In genomic region chr5:135553688-135554462, GRCh38 we compare ENCODE assay signal across 9 cellular contexts. TPM values are rescaled to one million over a fixed set of nuclear protein-coding genes. Genes with fewer than 3 reads are reported as not detected.
DNase-seq lines count a peak whose midpoint lies in the region; ATAC-seq lines count a peak whose summit lies in the region.
"Had no signal": no experiment of that assay in that cellular context is flagged by ENCODE, and none has a peak within 500 bp of the region (broad histone marks: within the 10 kb centered on the region; RNA-seq: fewer than 3 reads in every experiment).

No MANE protein-coding gene starts in this region.

- no peaks in the 10 kb centered on the region for H3K9me3 ChIP-seq in mesenchymal stem cell (ENCODE audit: control insufficient read depth, low read length)

- H3K4me2 ChIP-seq in mesenchymal stem cell (ENCODE audit: low read length, poor library complexity, severe bottlenecking), result no peak overlapping the region

- H3K4me3 ChIP-seq in mesenchymal stem cell (ENCODE audit: insufficient read depth in 1 of 2, low read depth in 1 of 2, low read length in 2 of 2), result peak overlapping the region in 1 of 2 experiments; percentile 55

- DNase-seq in COR-L47 (lab: John Stamatoyannopoulos, UW) (peak; percentile 44), LHCN-M2 (ENCODE audit: low read depth) (peak; percentile 29), amniotic epithelial cell (ENCODE audit: low read depth) (peak; percentile 8), mesenchymal stem cell (no peak), dermis blood vessel endothelial cell (no peak), DMS79 (lab: John Stamatoyannopoulos, UW) (no peak)
- no peak for DNase-seq in stimulated activated CD4-positive, alpha-beta T cell treated with anti-CD3 and anti-CD28 coated beads, Interleukin-4, amount 100 ng/mL, for 1 hour
- DNase-seq: cerebellar nuclear complex had no signal

- H2BK15ac ChIP-seq in mesenchymal stem cell (ENCODE audit: low read depth, poor library complexity, severe bottlenecking), result no peak overlapping the region

- WGBS in mesenchymal stem cell, result 23% methylated on average over 5 of the region's 8 CpGs

- H3K4ac ChIP-seq in mesenchymal stem cell (ENCODE audit: low read depth in 1 of 2, low read length in 2 of 2), result no peak overlapping the region

- no peaks in the 10 kb centered on the region for H3K4me1 ChIP-seq in mesenchymal stem cell (ENCODE audit: control insufficient read depth, insufficient read depth, low read depth, low read length)

- no peak overlapping the region for H3K23ac ChIP-seq in mesenchymal stem cell (ENCODE audit: low read length in 2 of 2)

- no peaks in the 10 kb centered on the region for H3K36me3 ChIP-seq in mesenchymal stem cell (ENCODE audit: control insufficient read depth in 1 of 2, insufficient read depth in 2 of 2, low read depth in 1 of 2, low read length in 2 of 2)

- no peak overlapping the region for H4K8ac ChIP-seq in mesenchymal stem cell (ENCODE audit: low read length)

- no peak overlapping the region for H4K91ac ChIP-seq in mesenchymal stem cell (ENCODE audit: low read length)

- no peak overlapping the region for H2AK5ac ChIP-seq in mesenchymal stem cell (ENCODE audit: low read length, severe bottlenecking)

- no peaks in the 10 kb centered on the region for H3K79me1 ChIP-seq in mesenchymal stem cell (replicated peaks; ENCODE audit: low read length, poor library complexity, severe bottlenecking)

- no peak for ATAC-seq in HG02759 (IDR thresholded peaks at IDR 0.05; ENCODE audit: unreplicated experiment)

- H3K27me3 ChIP-seq in mesenchymal stem cell (ENCODE audit: control insufficient read depth in 1 of 2, insufficient read depth in 1 of 2, low read length in 2 of 2), result peaks cover 52 to 62% of the 10 kb centered on the region in 2 experiments

- no peak overlapping the region for H3K18ac ChIP-seq in mesenchymal stem cell (ENCODE audit: low read depth in 1 of 2, low read length in 2 of 2)

- H2BK120ac ChIP-seq in mesenchymal stem cell (ENCODE audit: low read depth, low read length), result no peak overlapping the region

- H2BK5ac ChIP-seq in mesenchymal stem cell (ENCODE audit: low read depth, low read length, poor library complexity, severe bottlenecking), result no peak overlapping the region

- peak overlapping the region; percentile 66 for H3K9ac ChIP-seq in mesenchymal stem cell (ENCODE audit: low read length)

- no peak overlapping the region for H2BK12ac ChIP-seq in mesenchymal stem cell (ENCODE audit: low read length in 2 of 2)

- no peak overlapping the region for H2AFZ ChIP-seq in mesenchymal stem cell (ENCODE audit: low read depth, low read length)

- H3K14ac ChIP-seq in mesenchymal stem cell (ENCODE audit: low read length in 2 of 2), result no peak overlapping the region

- no peak overlapping the region for H3K27ac ChIP-seq in mesenchymal stem cell (ENCODE audit: low read length, poor library complexity, severe bottlenecking)

RNA-seq across cellular contexts. Expression of gene NEUROG1, which starts 18.1 kb away (rescaled TPM):
- total RNA-seq in LHCN-M2 (2014; rRNA removed) (not detected in 2 replicates), dermis blood vessel endothelial cell (not detected in 2 replicates)
- not detected for polyA plus RNA-seq in LHCN-M2 (2012)
- polyA plus RNA-seq in mesenchymal stem cell (2013, experiment 1 of 2), result not detected
- not detected for polyA plus RNA-seq in mesenchymal stem cell (2013, experiment 2 of 2)

RNA-seq across cellular contexts. Expression of gene CXCL14, which starts 24.9 kb away (rescaled TPM):
- total RNA-seq in LHCN-M2 (2014; rRNA removed), result not detected in 2 replicates
- polyA plus RNA-seq in LHCN-M2 (2012), result not detected
- polyA plus RNA-seq in mesenchymal stem cell (2013, experiment 1 of 2), result 1.2 TPM
- 1.2 TPM for polyA plus RNA-seq in mesenchymal stem cell (2013, experiment 2 of 2)
- 0.09 and 0.34 TPM in 2 replicates for total RNA-seq in dermis blood vessel endothelial cell

Comparison
In these comparisons a context has a peak if more than half of its experiments do, and no peak if none do; other contexts are left out.
1. DNase-seq: peak in COR-L47 (single experiment), LHCN-M2 (single experiment) and amniotic epithelial cell (single experiment); none in mesenchymal stem cell (single experiment), dermis blood vessel endothelial cell (single experiment), DMS79 (single experiment) and stimulated activated CD4-positive, alpha-beta T cell treated with anti-CD3 and anti-CD28 coated beads, Interleukin-4, amount 100 ng/mL, for 1 hour (single experiment).